ENCODE assay signal across 20 cellular contexts in the genomic region with DNA sequence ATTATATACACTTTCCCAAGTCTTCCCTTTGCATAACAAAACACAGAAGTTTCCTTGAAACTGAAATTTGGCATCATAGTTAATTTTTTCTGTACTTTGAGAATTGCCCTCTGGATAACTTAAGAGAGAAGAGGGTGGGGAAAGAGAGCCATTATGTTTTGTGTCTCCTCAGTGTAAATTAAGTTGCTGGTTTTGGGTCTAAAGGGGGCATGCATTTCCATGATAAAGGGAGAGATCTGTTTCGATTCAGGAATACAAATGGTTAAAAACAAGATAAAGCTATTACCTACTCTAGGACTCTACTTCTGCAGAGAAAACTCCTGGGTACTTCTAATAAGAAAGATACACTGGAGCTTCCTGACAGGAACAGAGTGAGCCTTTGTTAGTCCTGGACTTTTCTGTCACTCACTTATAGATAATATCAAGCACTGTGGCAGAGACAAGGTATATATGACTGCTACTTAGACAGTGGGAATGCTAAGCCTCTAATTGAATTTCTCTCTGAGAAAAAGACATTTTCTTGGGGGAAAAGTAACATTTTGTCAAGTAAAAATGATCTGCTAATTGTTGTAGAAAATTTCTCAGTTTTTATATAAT.
"Had no signal": no experiment of that assay in that cellular context is flagged by ENCODE, and none has a peak within 500 bp of the region (broad histone marks: within the 10 kb centered on the region; RNA-seq: fewer than 3 reads in every experiment).

No MANE protein-coding gene starts in this region.

- H3K36me3 ChIP-seq: colonic mucosa, esophagus squamous epithelium, gastroesophageal sphincter, pancreas, right lobe of liver, stomach, thoracic aorta, transverse colon had no signal

- H3K4me3 Mint-ChIP-seq: naive thymus-derived CD4-positive, alpha-beta T cell; nephron progenitor cell; stimulated activated naive B cell treated with anti-CD40 and anti-IgM and Interleukin-4, amounts not matched to agents 10 μg/mL and 1 μg/mL and 100 μg/mL, for 72 hours had no signal

- H3K36me3 Mint-ChIP-seq: naive thymus-derived CD4-positive, alpha-beta T cell; stimulated activated naive B cell treated with anti-CD40 and anti-IgM and Interleukin-4, amounts not matched to agents 10 μg/mL and 1 μg/mL and 100 μg/mL, for 72 hours had no signal

- H3K4me3 ChIP-seq: colonic mucosa, esophagus squamous epithelium, gastroesophageal sphincter, pancreas, right lobe of liver, stomach, thoracic aorta, transverse colon had no signal

- H3K4me1 Mint-ChIP-seq: naive thymus-derived CD4-positive, alpha-beta T cell; nephron progenitor cell; stimulated activated naive B cell treated with anti-CD40 and anti-IgM and Interleukin-4, amounts not matched to agents 10 μg/mL and 1 μg/mL and 100 μg/mL, for 72 hours had no signal

- H3K4me1 ChIP-seq: colonic mucosa, esophagus squamous epithelium, gastroesophageal sphincter, pancreas, right lobe of liver, stomach, transverse colon had no signal

- H3K27ac ChIP-seq: colonic mucosa, esophagus squamous epithelium, gastroesophageal sphincter, pancreas, right lobe of liver, stomach, thoracic aorta, transverse colon had no signal

- H3K27me3 Mint-ChIP-seq: naive thymus-derived CD4-positive, alpha-beta T cell; progenitor cell of endocrine pancreas; stimulated activated naive B cell treated with anti-CD40 and anti-IgM and Interleukin-4, amounts not matched to agents 10 μg/mL and 1 μg/mL and 100 μg/mL, for 72 hours had no signal

- ATAC-seq: gastroesophageal sphincter; naive thymus-derived CD4-positive, alpha-beta T cell; right lobe of liver; stimulated activated naive B cell treated with anti-CD40 and anti-IgM and Interleukin-4, amounts not matched to agents 10 μg/mL and 1 μg/mL and 100 μg/mL, for 72 hours had no signal

- DNase-seq: colonic mucosa; dermis blood vessel endothelial cell; esophagus squamous epithelium; foreskin fibroblast; kidney; left cardiac atrium; naive thymus-derived CD4-positive, alpha-beta T cell; nephron progenitor cell; nucleus accumbens; pancreas; right lobe of liver; stimulated activated CD4-positive, alpha-beta T cell treated with anti-CD3 and anti-CD28 coated beads, Interleukin-2, amount 100 ng/mL, for 24 hours; stimulated activated CD4-positive, alpha-beta T cell treated with anti-CD3 and anti-CD28 coated beads, Interleukin-4, amount 100 ng/mL, for 4 hours; stimulated activated naive B cell treated with anti-CD40 and anti-IgM and Interleukin-4, amounts not matched to agents 10 μg/mL and 1 μg/mL and 100 μg/mL, for 72 hours; stomach; substantia nigra; transverse colon had no signal

- H3K27ac Mint-ChIP-seq: naive thymus-derived CD4-positive, alpha-beta T cell; nephron progenitor cell; progenitor cell of endocrine pancreas; stimulated activated naive B cell treated with anti-CD40 and anti-IgM and Interleukin-4, amounts not matched to agents 10 μg/mL and 1 μg/mL and 100 μg/mL, for 72 hours had no signal

- H3K9me3 ChIP-seq: colonic mucosa, esophagus squamous epithelium, gastroesophageal sphincter, pancreas, right lobe of liver, stomach, thoracic aorta, transverse colon had no signal

- H3K27me3 ChIP-seq: colonic mucosa, esophagus squamous epithelium, gastroesophageal sphincter, pancreas, right lobe of liver, stomach, transverse colon had no signal

- H3K9me3 Mint-ChIP-seq: nephron progenitor cell; stimulated activated naive B cell treated with anti-CD40 and anti-IgM and Interleukin-4, amounts not matched to agents 10 μg/mL and 1 μg/mL and 100 μg/mL, for 72 hours had no signal
